14 cellular contexts compared by ENCODE assay signal in genomic region chr9:16147726-16148125, GRCh38.
"Had no signal": no experiment of that assay in that cellular context is flagged by ENCODE, and none has a peak within 500 bp of the region (broad histone marks: within the 10 kb centered on the region; RNA-seq: fewer than 3 reads in every experiment).

No MANE protein-coding gene starts in this region.

- DNase-seq: activated CD4-positive, alpha-beta memory T cell treated with anti-CD3 and anti-CD28 coated beads for 36 hours; activated CD8-positive, alpha-beta memory T cell treated with anti-CD3 and anti-CD28 coated beads, Interleukin-2, amount 10 ng/mL, durations not matched to agents 7 days and 5 days; activated naive CD4-positive, alpha-beta T cell treated with anti-CD3 and anti-CD28 coated beads, Interleukin-2, amount 10 ng/mL, durations not matched to agents 7 days and 5 days; activated T-cell treated with anti-CD3 and anti-CD28 coated beads, Interleukin-2, amount 50 U/mL, for 1 hour; endodermal cell; heart left ventricle; immature natural killer cell; midbrain; spleen; stomach; T1000; testis; WERI-Rb-1 had no signal

- ATAC-seq: activated CD8-positive, alpha-beta memory T cell treated with anti-CD3 and anti-CD28 coated beads, Interleukin-2, amount 10 ng/mL, durations not matched to agents 7 days and 5 days; heart left ventricle; sciatic nerve had no signal
